Comparison of ENCODE assay signal across 8 cellular contexts in the genomic region with DNA sequence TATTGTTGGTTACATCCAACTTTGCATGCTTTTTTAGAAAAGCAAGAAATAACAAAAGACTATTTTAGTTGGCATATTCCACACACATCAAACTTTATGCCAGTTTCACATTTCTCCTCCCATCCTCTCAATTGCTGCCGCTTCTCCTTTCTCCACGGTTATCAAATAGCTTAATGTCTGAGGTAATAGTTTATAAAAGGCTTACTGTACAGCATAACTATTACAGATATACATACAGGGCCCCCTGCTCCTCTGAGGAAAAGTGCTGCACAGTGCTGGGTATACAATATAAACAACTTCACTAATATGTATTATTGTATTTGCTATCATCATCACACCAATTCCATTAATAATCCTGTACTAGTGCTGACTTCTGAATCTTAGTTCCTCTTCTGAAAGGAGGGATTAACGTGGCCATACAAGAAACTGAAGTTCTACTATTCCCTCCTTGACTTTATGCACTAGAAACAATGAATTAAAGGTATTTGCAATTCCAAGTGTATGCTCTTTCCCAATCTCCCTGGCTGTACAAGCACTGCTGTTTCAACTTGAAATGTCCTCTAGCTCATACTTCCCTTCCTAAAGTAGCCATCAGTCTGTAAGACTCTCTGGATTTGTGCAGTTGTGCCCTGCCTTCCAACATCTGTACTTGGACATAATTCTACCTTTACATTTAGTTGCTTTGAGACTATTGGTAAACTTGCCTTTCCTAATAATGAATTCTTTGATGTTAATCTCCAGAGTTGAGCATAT. TPM values are rescaled to one million over a fixed set of nuclear protein-coding genes. Genes with fewer than 3 reads are reported as not detected.
DNase-seq lines count a peak whose midpoint lies in the region; ATAC-seq and TF ChIP-seq lines count a peak whose summit lies in the region.

No MANE protein-coding gene starts in this region.

- H4K91ac ChIP-seq in IMR-90 (ENCODE audit: insufficient read depth, low read depth, low read length): no peak overlapping the region

- H3K36me3 ChIP-seq in IMR-90 (ENCODE audit: control insufficient read depth, insufficient read depth, low read length) (0 out of 2 replicates have a peak, but pooled peaks cover 1% of the 10 kb centered on the region), mucosa of stomach (ENCODE audit: control insufficient read depth, insufficient read depth, low read length) (no peaks in the 10 kb centered on the region)

- no peak overlapping the region for H2AK9ac ChIP-seq in IMR-90 (replicated peaks; ENCODE audit: low read depth, low read length, poor library complexity)

- H3K9me3 Mint-ChIP-seq in activated naive CD4-positive, alpha-beta T cell treated with anti-CD3 and anti-CD28 coated beads, Interleukin-2, amount 50 U/mL, for 72 hours: no peaks in the 10 kb centered on the region
- H3K9me3 Mint-ChIP-seq in natural killer cell: no peaks in the 10 kb centered on the region

- no CpG with 5 or more reads among the region's 3 CpGs for WGBS in IMR-90 (ENCODE audit: extremely low coverage in 2 of 2, insufficient read length in 1 of 2), 2 experiments

- in situ Hi-C loops in IMR-90 (cut with MboI; ENCODE audit: low sequenced_read_pairs): loop anchor here (5.0 kb wide), 1 partner anchor 99 kb away; no protein-coding TSS in a partner anchor

- POLR2A ChIA-PET in IMR-90 (lab: Charles Lee; ENCODE audit: unreplicated experiment): interaction anchor here (0.6 to 1.0 kb wide), 2 partner anchors 124 to 462 kb away, joined by 3 read pairs; partner anchors contain the start of gene SEPTIN11

- no peak for DNase-seq in AG09309 (ENCODE audit: low read depth)
- peak; percentile 56 for DNase-seq in IMR-90
- DNase-seq in cardiac fibroblast (ENCODE audit: low read depth in 2 of 2): peak; percentile 52 to 55
- DNase-seq in ureter (ENCODE audit: low spot score): no peak
- no peak for DNase-seq in activated naive CD4-positive, alpha-beta T cell treated with anti-CD3 and anti-CD28 coated beads, Interleukin-2, amount 50 U/mL, for 72 hours (ENCODE audit: low spot score in 2 of 2)
- DNase-seq in natural killer cell: no peak

- H3K9me1 ChIP-seq in IMR-90 (ENCODE audit: insufficient read depth, low read length): peaks cover 7% of the 10 kb centered on the region

- H3K27me3 ChIP-seq in IMR-90 (ENCODE audit: control insufficient read depth, insufficient read depth, low read length) (no peaks in the 10 kb centered on the region), mucosa of stomach (ENCODE audit: control insufficient read depth, insufficient read depth, low read length) (no peaks in the 10 kb centered on the region)

- H4K8ac ChIP-seq in IMR-90 (ENCODE audit: low read depth in 2 of 2, low read length in 2 of 2): no peak overlapping the region

- no TSS peak for BruUV-seq in IMR-90 (replicated peaks; lab: Mats Ljungman, UMichigan)

- no peak overlapping the region for H2AK5ac ChIP-seq in IMR-90 (ENCODE audit: low read depth, low read length)

- peak; percentile 12; the same call in 1 of the 2 replicates for ATAC-seq in IMR-90 (ENCODE audit: low read depth)
- ATAC-seq in activated naive CD4-positive, alpha-beta T cell treated with anti-CD3 and anti-CD28 coated beads, Interleukin-2, amount 50 U/mL, for 72 hours: no peak
- ATAC-seq in GM18517 (IDR thresholded peaks at IDR 0.05; ENCODE audit: unreplicated experiment): no peak
- no peak for ATAC-seq in natural killer cell

- dilution Hi-C loops in IMR-90 (cut with HindIII; ENCODE audit: low sequenced_read_pairs, unreplicated experiment): no loop called here

- H3K4me2 ChIP-seq in IMR-90 (ENCODE audit: low read depth, low read length): peak overlapping the region; percentile 87

- H2AFZ ChIP-seq in IMR-90 (replicated peaks; ENCODE audit: low read length, poor library complexity): no peak overlapping the region

- H3K4me3 ChIP-seq in AG09309 (ENCODE audit: control insufficient read depth, low read depth, low read length) (peak overlapping the region; percentile 85), IMR-90 (ENCODE audit: insufficient read depth, low read depth, low read length) (peak overlapping the region; percentile 58), cardiac fibroblast (replicated peaks in 1 of 2; ENCODE audit: low read depth in 2 of 2, low read length in 2 of 2) (peak overlapping the region; percentile 66 to 84), mucosa of stomach (ENCODE audit: low read length) (no peak overlapping the region)

- H3K79me1 ChIP-seq in IMR-90 (ENCODE audit: low read depth in 1 of 2, low read length in 2 of 2): peaks cover 6 to 40% of the 10 kb centered on the region in 2 experiments

- peak overlapping the region; percentile 8 for H3K23ac ChIP-seq in IMR-90 (ENCODE audit: low read depth, low read length)

- H3K56ac ChIP-seq in IMR-90 (ENCODE audit: extremely low read depth, insufficient read depth, low read length): no peak overlapping the region

- TF ChIP-seq RAD21 in IMR-90 (IDR thresholded peaks at IDR 0.05; ENCODE audit: low read length): no peak

- H4K20me1 ChIP-seq in IMR-90 (ENCODE audit: insufficient read depth, low read length): peaks cover 69% of the 10 kb centered on the region

- H2BK15ac ChIP-seq in IMR-90 (ENCODE audit: low read depth, low read length): no peak overlapping the region

- H2BK120ac ChIP-seq in IMR-90 (ENCODE audit: low read depth, low read length): no peak overlapping the region

- H3K9ac ChIP-seq in IMR-90 (ENCODE audit: low read depth, low read length) (peak overlapping the region; percentile 43; the same call in 1 of the 2 replicates), mucosa of stomach (ENCODE audit: low read length) (peak overlapping the region; percentile 12)

- no peak overlapping the region; the same call in 1 of the 2 replicates for H3K18ac ChIP-seq in IMR-90 (ENCODE audit: low read depth, low read length)

- peaks cover 0 to 21% of the 10 kb centered on the region in 2 donors for H3K36me3 Mint-ChIP-seq in activated naive CD4-positive, alpha-beta T cell treated with anti-CD3 and anti-CD28 coated beads, Interleukin-2, amount 50 U/mL, for 72 hours
- H3K36me3 Mint-ChIP-seq in natural killer cell: no peaks in the 10 kb centered on the region

- H3K4me1 ChIP-seq in IMR-90 (ENCODE audit: control insufficient read depth, insufficient read depth, low read length) (peaks cover 4% of the 10 kb centered on the region; the same call in 1 of the 2 replicates), mucosa of stomach (ENCODE audit: control insufficient read depth, insufficient read depth, low read length) (peaks cover 23% of the 10 kb centered on the region)

- H2BK20ac ChIP-seq in IMR-90 (ENCODE audit: low read depth, low read length): no peak overlapping the region

- intact Hi-C loops in IMR-90 (cut with micrococcal nuclease): loop anchor here (2.0 to 10.0 kb wide), 2 partner anchors 130 to 232 kb away; no protein-coding TSS in a partner anchor
- intact Hi-C loops in natural killer cell (cut with micrococcal nuclease): no loop called here

- no peak overlapping the region for H3K27ac Mint-ChIP-seq in activated naive CD4-positive, alpha-beta T cell treated with anti-CD3 and anti-CD28 coated beads, Interleukin-2, amount 50 U/mL, for 72 hours
- H3K27ac Mint-ChIP-seq in natural killer cell: no peak overlapping the region

- CTCF ChIA-PET in IMR-90 (lab: Yijun Ruan, JAX): interaction anchor here (1.3 kb wide), 1 partner anchor 130 kb away, joined by 4 read pairs; no protein-coding TSS in a partner anchor

- H3K27me3 Mint-ChIP-seq in natural killer cell (ENCODE audit: low read depth in 2 of 2): peaks cover 0 to 3% of the 10 kb centered on the region in 2 donors

- TF ChIP-seq POLR2A in IMR-90 (IDR thresholded peaks at IDR 0.05; ENCODE audit: low read depth, low read length): no peak

- H3K9me3 ChIP-seq in IMR-90 (ENCODE audit: control insufficient read depth, insufficient read depth, low read length) (no peaks in the 10 kb centered on the region), mucosa of stomach (ENCODE audit: control insufficient read depth, low read length) (no peaks in the 10 kb centered on the region)

- peaks cover 63 to 67% of the 10 kb centered on the region in 2 donors for H3K4me1 Mint-ChIP-seq in natural killer cell

- H4K5ac ChIP-seq in IMR-90 (ENCODE audit: low read depth, low read length): no peak overlapping the region

- H3K4me3 Mint-ChIP-seq in natural killer cell: no peak overlapping the region

- peak overlapping the region; percentile 58 for H2BK5ac ChIP-seq in IMR-90 (ENCODE audit: low read depth, low read length, poor library complexity, severe bottlenecking)

- H3K4ac ChIP-seq in IMR-90 (ENCODE audit: low read depth, low read length): no peak overlapping the region

- TF ChIP-seq CTCF in AG09309 (IDR thresholded peaks at IDR 0.05; ENCODE audit: control insufficient read depth, insufficient read depth, low read depth, low read length, missing control alignments): no peak
- no peak for TF ChIP-seq CTCF in IMR-90 (conservative IDR thresholded peaks at IDR 0.05; ENCODE audit: low read depth, low read length)
- TF ChIP-seq CTCF in cardiac fibroblast (IDR thresholded peaks at IDR 0.05; ENCODE audit: low read depth, low read length): no peak
- no peak for TF ChIP-seq CTCF in natural killer cell (IDR thresholded peaks at IDR 0.05)

- no peak overlapping the region for H3K27ac ChIP-seq in IMR-90 (ENCODE audit: insufficient read depth, low read length)

- no peak overlapping the region for H3K14ac ChIP-seq in IMR-90 (replicated peaks; ENCODE audit: low read depth, low read length)

TF ChIP-seq in IMR-90, 13 proteins besides CTCF, POLR2A, EP300 and RAD21:
- TF ChIP-seq MXI1 (IDR thresholded peaks at IDR 0.05; ENCODE audit: borderline replicate concordance, low read depth, low read length) (no peak), MAFK (IDR thresholded peaks at IDR 0.05; ENCODE audit: low read depth, low read length) (no peak), CEBPB (IDR thresholded peaks at IDR 0.05; ENCODE audit: low read depth, low read length) (peak; percentile 47)

RNA-seq across cellular contexts. Expression of gene CCNI, which starts 2.5 kb away (rescaled TPM):
- total RNA-seq in IMR-90 (2012; rRNA removed) (98.6 and 100 TPM in 2 replicates), ureter (238 TPM), natural killer cell (100 to 1,000 TPM; 243 to 266 (median 259) TPM)
- 66.8 and 70.1 TPM in 2 replicates for polyA plus RNA-seq in IMR-90 (2012; rRNA removed)
- polyA plus RNA-seq in IMR-90 (2012; cell fraction: cytosol; rRNA removed): 30.2 and 39.5 TPM in 2 replicates
- polyA plus RNA-seq in IMR-90 (2012; cell fraction: nucleus; rRNA removed; ENCODE audit: low replicate concordance): 11.4 and 41.8 TPM in 2 replicates
- total RNA-seq in activated naive CD4-positive, alpha-beta T cell treated with anti-CD3 and anti-CD28 coated beads, Interleukin-2, amount 50 U/mL, for 72 hours: 100 to 1,000 TPM; 212 to 217 TPM

Comparison
In these comparisons a context has a peak if more than half of its experiments do, and no peak if none do; other contexts are left out.
1. DNase-seq: peak in IMR-90 (single experiment) and cardiac fibroblast (2 of 2); none in AG09309 (single experiment), ureter (single experiment), activated naive CD4-positive, alpha-beta T cell treated with anti-CD3 and anti-CD28 coated beads, Interleukin-2, amount 50 U/mL, for 72 hours (0 of 2) and natural killer cell (single experiment).